ENCODE assay signal across 29 cellular contexts in the genomic region with DNA sequence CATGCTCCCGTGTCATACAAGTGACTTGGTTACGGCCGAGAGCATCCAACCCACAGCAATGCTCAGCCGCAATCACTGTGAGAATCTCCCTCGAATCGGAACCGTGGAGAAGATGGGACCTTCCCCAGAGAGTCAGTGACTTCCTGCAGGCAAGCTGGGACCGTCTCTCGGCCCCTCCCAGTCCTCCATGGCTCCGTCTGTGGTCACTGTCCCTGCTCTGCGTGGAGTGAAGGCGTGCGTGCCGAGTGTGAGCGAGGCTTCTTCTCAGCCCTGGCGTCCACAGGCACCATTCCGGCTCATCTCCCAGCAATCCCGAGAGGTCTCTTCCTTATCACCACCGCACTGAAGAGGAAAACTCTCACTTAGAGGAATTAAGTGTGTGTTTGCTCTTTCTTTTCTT.
"Had no signal": no experiment of that assay in that cellular context is flagged by ENCODE, and none has a peak within 500 bp of the region (broad histone marks: within the 10 kb centered on the region; RNA-seq: fewer than 3 reads in every experiment).

No MANE protein-coding gene starts in this region.

- H3K36me3 Mint-ChIP-seq: activated CD4-positive, alpha-beta memory T cell treated with anti-CD3 and anti-CD28 coated beads for 36 hours; activated naive CD4-positive, alpha-beta T cell treated with anti-CD3 and anti-CD28 coated beads, Interleukin-2, amount 10 ng/mL, durations not matched to agents 7 days and 5 days; activated naive CD8-positive, alpha-beta T cell treated with anti-CD3 and anti-CD28 coated beads, Interleukin-2, amount 10 ng/mL, durations not matched to agents 7 days and 5 days; mesothelial cell of epicardium had no signal

- H3K27me3 Mint-ChIP-seq: activated CD4-positive, alpha-beta memory T cell treated with anti-CD3 and anti-CD28 coated beads for 36 hours; activated CD4-positive, alpha-beta T cell treated with anti-CD3 and anti-CD28 coated beads, Interleukin-2, amount 10 ng/mL, durations not matched to agents 24 days and 14 days; activated T-cell treated with anti-CD3 and anti-CD28 coated beads, Interleukin-2, amount 50 U/mL, for 24 hours; naive thymus-derived CD4-positive, alpha-beta T cell had no signal

- H3K4me1 ChIP-seq: right lobe of liver had no signal

- FAIRE-seq: astrocyte, endothelial cell of umbilical vein, TTC549 had no signal

- H3K4me3 Mint-ChIP-seq: activated CD4-positive, alpha-beta memory T cell treated with anti-CD3 and anti-CD28 coated beads for 36 hours; activated CD4-positive, alpha-beta T cell treated with anti-CD3 and anti-CD28 coated beads, Interleukin-2, amount 10 ng/mL, durations not matched to agents 24 days and 14 days; activated naive CD4-positive, alpha-beta T cell treated with anti-CD3 and anti-CD28 coated beads, Interleukin-2, amount 10 ng/mL, durations not matched to agents 7 days and 5 days; activated naive CD8-positive, alpha-beta T cell treated with anti-CD3 and anti-CD28 coated beads, Interleukin-2, amount 10 ng/mL, durations not matched to agents 7 days and 5 days; activated T-cell treated with anti-CD3 and anti-CD28 coated beads, Interleukin-2, amount 50 U/mL, for 24 hours; mesothelial cell of epicardium; naive thymus-derived CD4-positive, alpha-beta T cell; neural crest cell had no signal

- ATAC-seq: left lung; naive thymus-derived CD4-positive, alpha-beta T cell; stimulated activated naive CD8-positive, alpha-beta T cell treated with anti-CD3 and anti-CD28 coated beads, Interleukin-15, Interleukin-2, amounts not matched to agents 100 U/mL and 50 U/mL, for 24 hours had no signal

- H3K9me3 ChIP-seq: heart right ventricle, left lung, right lobe of liver, testis, transverse colon had no signal

- H3K36me3 ChIP-seq: brain microvascular endothelial cell, left lung, right lobe of liver, transverse colon had no signal

- DNase-seq: activated CD4-positive, alpha-beta memory T cell treated with anti-CD3 and anti-CD28 coated beads for 36 hours; activated CD4-positive, alpha-beta T cell treated with anti-CD3 and anti-CD28 coated beads, Interleukin-2, amount 10 ng/mL, durations not matched to agents 24 days and 14 days; activated CD4-positive, CD25-positive, alpha-beta regulatory T cell treated with anti-CD3 and anti-CD28 coated beads, Interleukin-2, amount 50 U/mL, for 72 hours; activated CD8-positive, alpha-beta memory T cell treated with anti-CD3 and anti-CD28 coated beads, Interleukin-2, amount 50 U/mL, for 4 hours; activated gamma-delta T cell; activated naive CD4-positive, alpha-beta T cell treated with anti-CD3 and anti-CD28 coated beads, Interleukin-2, amount 10 ng/mL, durations not matched to agents 7 days and 5 days; activated naive CD8-positive, alpha-beta T cell treated with anti-CD3 and anti-CD28 coated beads, Interleukin-2, amount 10 ng/mL, durations not matched to agents 7 days and 5 days; activated T-cell treated with anti-CD3 and anti-CD28 coated beads, Interleukin-2, amount 50 U/mL, for 24 hours; brain microvascular endothelial cell; cortex of kidney; foreskin melanocyte; heart right ventricle; left lung; mammary epithelial cell; naive thymus-derived CD4-positive, alpha-beta T cell; nucleus accumbens; right lobe of liver; stimulated activated CD4-positive, alpha-beta T cell treated with anti-CD3 and anti-CD28 coated beads, Interleukin-2, amount 100 ng/mL, for 48 hours; stimulated activated naive CD8-positive, alpha-beta T cell treated with anti-CD3 and anti-CD28 coated beads, Interleukin-15, Interleukin-2, amounts not matched to agents 100 U/mL and 50 U/mL, for 24 hours; T-helper 9 cell; testis; transverse colon; WERI-Rb-1 had no signal

- H3K27me3 ChIP-seq: brain microvascular endothelial cell, heart right ventricle, left lung, right lobe of liver, testis, transverse colon had no signal

- H3K27ac Mint-ChIP-seq: activated CD4-positive, alpha-beta memory T cell treated with anti-CD3 and anti-CD28 coated beads for 36 hours; activated CD4-positive, alpha-beta T cell treated with anti-CD3 and anti-CD28 coated beads, Interleukin-2, amount 10 ng/mL, durations not matched to agents 24 days and 14 days; activated naive CD4-positive, alpha-beta T cell treated with anti-CD3 and anti-CD28 coated beads, Interleukin-2, amount 10 ng/mL, durations not matched to agents 7 days and 5 days; activated naive CD8-positive, alpha-beta T cell treated with anti-CD3 and anti-CD28 coated beads, Interleukin-2, amount 10 ng/mL, durations not matched to agents 7 days and 5 days; activated T-cell treated with anti-CD3 and anti-CD28 coated beads, Interleukin-2, amount 50 U/mL, for 24 hours; mesothelial cell of epicardium; naive thymus-derived CD4-positive, alpha-beta T cell had no signal

- H3K4me3 ChIP-seq: heart right ventricle, left lung, right lobe of liver, testis, transverse colon had no signal

- H3K9me3 Mint-ChIP-seq: activated CD4-positive, alpha-beta memory T cell treated with anti-CD3 and anti-CD28 coated beads for 36 hours; activated CD4-positive, alpha-beta T cell treated with anti-CD3 and anti-CD28 coated beads, Interleukin-2, amount 10 ng/mL, durations not matched to agents 24 days and 14 days; activated naive CD4-positive, alpha-beta T cell treated with anti-CD3 and anti-CD28 coated beads, Interleukin-2, amount 10 ng/mL, durations not matched to agents 7 days and 5 days; activated naive CD8-positive, alpha-beta T cell treated with anti-CD3 and anti-CD28 coated beads, Interleukin-2, amount 10 ng/mL, durations not matched to agents 7 days and 5 days; activated T-cell treated with anti-CD3 and anti-CD28 coated beads, Interleukin-2, amount 50 U/mL, for 24 hours; mesothelial cell of epicardium; naive thymus-derived CD4-positive, alpha-beta T cell; neural crest cell had no signal

- H3K27ac ChIP-seq: brain microvascular endothelial cell, heart right ventricle, left lung, parathyroid adenoma, right lobe of liver, testis, transverse colon, WERI-Rb-1 had no signal
